ENCODE assay signal across 2 cellular contexts in the genomic region with DNA sequence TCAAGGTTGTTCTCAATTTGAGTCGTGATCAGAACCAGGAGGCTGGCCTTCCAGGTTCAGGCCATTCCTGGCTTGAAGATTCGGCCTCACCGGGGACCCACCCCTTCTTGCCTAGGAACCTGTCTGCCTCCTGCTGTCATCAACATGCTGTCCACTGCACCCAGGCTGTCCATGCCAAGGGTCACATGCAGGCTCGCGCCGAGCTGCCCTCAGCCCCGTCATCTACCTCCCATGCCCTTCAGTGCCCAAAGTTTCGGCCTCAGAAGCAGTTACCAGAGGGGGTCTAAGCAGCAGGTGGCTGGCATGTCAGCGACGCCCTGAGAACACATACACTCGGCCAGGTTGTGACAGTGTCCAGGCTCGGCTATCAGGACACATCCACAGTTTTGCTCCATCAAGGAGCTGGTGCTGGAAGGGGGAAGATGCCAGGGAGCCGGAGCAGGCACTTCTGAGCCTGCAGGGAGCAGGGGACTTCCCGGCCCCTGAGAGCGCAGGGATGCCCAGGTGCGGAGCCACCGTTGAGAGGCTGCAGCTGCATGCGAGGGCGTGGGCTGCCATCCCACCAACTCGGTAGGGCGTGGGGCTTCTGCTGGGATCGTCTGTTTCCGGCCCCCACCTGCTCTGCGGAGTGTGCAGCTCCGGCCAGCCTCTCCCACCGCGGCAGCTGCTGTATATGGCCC.
TF ChIP-seq lines count a peak whose summit lies in the region.

No MANE protein-coding gene starts in this region.

TF ChIP-seq in IMR-90, 13 proteins besides CTCF, POLR2A, EP300 and RAD21:
- TF ChIP-seq RFX5 (IDR thresholded peaks at IDR 0.05; ENCODE audit: low read depth, low read length) (no peak), MAZ (IDR thresholded peaks at IDR 0.05; ENCODE audit: borderline replicate concordance, low read depth, low read length) (no peak)

TF ChIP-seq in H1, 55 proteins besides CTCF, POLR2A, EP300 and RAD21:
- TF ChIP-seq HDAC2 (IDR thresholded peaks at IDR 0.05; ENCODE audit: borderline replicate concordance in 1 of 2, low read depth in 2 of 2, low read length in 2 of 2) (no peak), CBX8 (IDR thresholded peaks at IDR 0.05; ENCODE audit: borderline replicate concordance, low read depth, low read length) (no peak), KDM1A (IDR thresholded peaks at IDR 0.05; ENCODE audit: borderline replicate concordance, low read length) (no peak), TAF1 (IDR thresholded peaks at IDR 0.05; ENCODE audit: low read depth, low read length) (no peak), CHD1 (IDR thresholded peaks at IDR 0.05; ENCODE audit: low read depth, low read length) (no peak), ZNF274 (IDR thresholded peaks at IDR 0.05; ENCODE audit: borderline replicate concordance, extremely low read depth, low read length) (no peak), SUZ12 (IDR thresholded peaks at IDR 0.05; ENCODE audit: low read length) (no peak), EZH2 (IDR thresholded peaks at IDR 0.05; ENCODE audit: low read depth, low read length, severe bottlenecking) (no peak), JUND (IDR thresholded peaks at IDR 0.05; ENCODE audit: low read length) (no peak), NANOG (IDR thresholded peaks at IDR 0.05; ENCODE audit: insufficient read depth, low read depth, low read length, poor library complexity, severe bottlenecking) (no peak), POU5F1 (IDR thresholded peaks at IDR 0.05; ENCODE audit: low read depth, low read length) (no peak), CBX5 (IDR thresholded peaks at IDR 0.05; ENCODE audit: low read depth, low read length) (no peak)
